ENCODE assay signal across 1 cellular context in the genomic region with DNA sequence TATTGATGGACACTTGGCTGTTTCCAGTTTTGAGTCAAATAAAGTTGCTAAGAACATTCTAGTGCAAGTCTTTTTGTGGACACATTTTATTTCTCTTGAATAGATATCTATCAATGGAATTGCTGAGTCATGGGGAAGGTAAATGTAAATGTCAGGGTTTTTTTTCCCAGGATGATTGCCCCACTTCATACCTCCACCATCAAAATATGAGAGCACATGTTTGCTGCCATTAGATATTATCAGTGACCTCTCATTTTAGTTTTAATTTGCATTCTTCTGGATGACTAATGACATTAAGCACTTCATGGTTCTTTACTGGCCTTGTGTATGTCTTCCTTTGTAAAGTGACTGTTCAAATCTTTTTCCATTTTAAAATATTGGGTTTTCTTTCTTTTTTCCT.
A peak's percentile ranks its signal among the peaks of the same experiment; 100 is the strongest.
TF ChIP-seq lines count a peak whose summit lies in the region.

No MANE protein-coding gene starts in this region.

TF ChIP-seq in H1, 55 proteins besides CTCF, POLR2A, EP300 and RAD21:
- TF ChIP-seq CTBP2 (IDR thresholded peaks at IDR 0.05; ENCODE audit: borderline replicate concordance, insufficient read depth, insufficient read length, low read length) = no peak
- peak; percentile 67 for TF ChIP-seq MAFK (IDR thresholded peaks at IDR 0.05; ENCODE audit: low read depth, low read length)
- peak; percentile 72 for TF ChIP-seq BACH1 (IDR thresholded peaks at IDR 0.05; ENCODE audit: low read length)
TF ChIP-seq in H1: peak in this region for 2.
